Comparison of ENCODE assay signal across 28 cellular contexts in genomic region chr15:51576451-51576850, GRCh38. TPM values are rescaled to one million over a fixed set of nuclear protein-coding genes. Genes with fewer than 3 reads are reported as not detected.
A peak's percentile ranks its signal among the peaks of the same experiment; 100 is the strongest.
DNase-seq lines count a peak whose midpoint lies in the region; ATAC-seq and TF ChIP-seq lines count a peak whose summit lies in the region.
"Had no signal": no experiment of that assay in that cellular context is flagged by ENCODE, and none has a peak within 500 bp of the region (broad histone marks: within the 10 kb centered on the region; RNA-seq: fewer than 3 reads in every experiment).

No MANE protein-coding gene starts in this region.

- H3K27me3 ChIP-seq in left ventricle myocardium inferior (ENCODE audit: low read depth) = no peaks in the 10 kb centered on the region
- H3K27me3 ChIP-seq: cardiac muscle cell, heart right ventricle had no signal

- no peak overlapping the region for H3K4me3 Mint-ChIP-seq in activated naive CD8-positive, alpha-beta T cell treated with anti-CD3 and anti-CD28 coated beads, Interleukin-2, amount 50 U/mL, for 24 hours
- H3K4me3 Mint-ChIP-seq in T-helper 2 cell treated with Interferon-gamma antibody and Interleukin-4, amounts not matched to agents 5 μg/mL and 100 μg/mL, for 36 hours = no peak overlapping the region
- H3K4me3 Mint-ChIP-seq in WTC11 = no peak overlapping the region
- H3K4me3 Mint-ChIP-seq: activated T-helper 1 cell treated with anti-CD3 and anti-CD28 coated beads, Interleukin-12 subunit alpha, Interleukin-12 subunit beta, Interleukin-2, Interleukin-4 antibody, amounts not matched to agents 30 ng/mL and 10 ng/mL and 1 ng/mL, durations not matched to agents 14 hours and 24 hours and 36 hours; CD4-positive, alpha-beta memory T cell; effector memory CD8-positive, alpha-beta T cell; naive B cell had no signal

- peaks cover under 1% of the 10 kb centered on the region for H3K9me3 Mint-ChIP-seq in activated naive CD8-positive, alpha-beta T cell treated with anti-CD3 and anti-CD28 coated beads, Interleukin-2, amount 50 U/mL, for 24 hours
- no peaks in the 10 kb centered on the region for H3K9me3 Mint-ChIP-seq in T-helper 2 cell treated with Interferon-gamma antibody and Interleukin-4, amounts not matched to agents 5 μg/mL and 100 μg/mL, for 36 hours
- H3K9me3 Mint-ChIP-seq in WTC11 = peaks cover 11% of the 10 kb centered on the region
- H3K9me3 Mint-ChIP-seq: activated T-helper 1 cell treated with anti-CD3 and anti-CD28 coated beads, Interleukin-12 subunit alpha, Interleukin-12 subunit beta, Interleukin-2, Interleukin-4 antibody, amounts not matched to agents 30 ng/mL and 10 ng/mL and 1 ng/mL, durations not matched to agents 14 hours and 24 hours and 36 hours; effector memory CD8-positive, alpha-beta T cell had no signal

- H3K4me3 ChIP-seq in left ventricle myocardium inferior = no peak overlapping the region
- H3K4me3 ChIP-seq: cardiac muscle cell, coronary artery, heart right ventricle had no signal

- no peak overlapping the region for H3K27ac Mint-ChIP-seq in activated naive CD8-positive, alpha-beta T cell treated with anti-CD3 and anti-CD28 coated beads, Interleukin-2, amount 50 U/mL, for 24 hours
- no peak overlapping the region for H3K27ac Mint-ChIP-seq in T-helper 2 cell treated with Interferon-gamma antibody and Interleukin-4, amounts not matched to agents 5 μg/mL and 100 μg/mL, for 36 hours
- H3K27ac Mint-ChIP-seq in WTC11 = no peak overlapping the region
- H3K27ac Mint-ChIP-seq: activated T-helper 1 cell treated with anti-CD3 and anti-CD28 coated beads, Interleukin-12 subunit alpha, Interleukin-12 subunit beta, Interleukin-2, Interleukin-4 antibody, amounts not matched to agents 30 ng/mL and 10 ng/mL and 1 ng/mL, durations not matched to agents 14 hours and 24 hours and 36 hours; CD4-positive, alpha-beta memory T cell; effector memory CD8-positive, alpha-beta T cell; naive B cell had no signal

- POLR2A ChIA-PET in WTC11 (lab: Charles Lee) = no interaction called here

- intact Hi-C loops in left ventricle myocardium inferior (cut with micrococcal nuclease) = no loop called here
- intact Hi-C loops in Right ventricle myocardium inferior (cut with DNase I) = no loop called here
- intact Hi-C loops in sciatic nerve (cut with DNase I) = no loop called here

- H3K27ac ChIP-seq in left ventricle myocardium inferior (replicated peaks) = peak overlapping the region; percentile 28
- H3K27ac ChIP-seq: cardiac muscle cell had no signal

- CTCF ChIA-PET in WTC11 (lab: Charles Lee) = no interaction called here

- peaks cover 3% of the 10 kb centered on the region for H3K4me1 ChIP-seq in left ventricle myocardium inferior

- no peaks in the 10 kb centered on the region for H3K36me3 ChIP-seq in left ventricle myocardium inferior
- H3K36me3 ChIP-seq: cardiac muscle cell, heart right ventricle had no signal

- peaks cover 3% of the 10 kb centered on the region for H3K9me3 ChIP-seq in left ventricle myocardium inferior (replicated peaks)

- H3K4me1 Mint-ChIP-seq in activated naive CD8-positive, alpha-beta T cell treated with anti-CD3 and anti-CD28 coated beads, Interleukin-2, amount 50 U/mL, for 24 hours = no peaks in the 10 kb centered on the region
- no peaks in the 10 kb centered on the region for H3K4me1 Mint-ChIP-seq in T-helper 2 cell treated with Interferon-gamma antibody and Interleukin-4, amounts not matched to agents 5 μg/mL and 100 μg/mL, for 36 hours (ENCODE audit: low read depth)
- no peaks in the 10 kb centered on the region for H3K4me1 Mint-ChIP-seq in WTC11
- H3K4me1 Mint-ChIP-seq: CD4-positive, alpha-beta memory T cell; naive B cell had no signal

- H3K27me3 Mint-ChIP-seq in activated naive CD8-positive, alpha-beta T cell treated with anti-CD3 and anti-CD28 coated beads, Interleukin-2, amount 50 U/mL, for 24 hours = no peaks in the 10 kb centered on the region
- H3K27me3 Mint-ChIP-seq in T-helper 2 cell treated with Interferon-gamma antibody and Interleukin-4, amounts not matched to agents 5 μg/mL and 100 μg/mL, for 36 hours (ENCODE audit: low read depth) = no peaks in the 10 kb centered on the region
- peaks cover 5% of the 10 kb centered on the region; the same call in 1 of the 2 replicates for H3K27me3 Mint-ChIP-seq in WTC11 (ENCODE audit: low read depth)
- H3K27me3 Mint-ChIP-seq: CD4-positive, alpha-beta memory T cell had no signal

- no peaks in the 10 kb centered on the region for H3K36me3 Mint-ChIP-seq in activated naive CD8-positive, alpha-beta T cell treated with anti-CD3 and anti-CD28 coated beads, Interleukin-2, amount 50 U/mL, for 24 hours (ENCODE audit: low read depth)
- no peaks in the 10 kb centered on the region for H3K36me3 Mint-ChIP-seq in T-helper 2 cell treated with Interferon-gamma antibody and Interleukin-4, amounts not matched to agents 5 μg/mL and 100 μg/mL, for 36 hours (ENCODE audit: low read depth)
- no peaks in the 10 kb centered on the region for H3K36me3 Mint-ChIP-seq in WTC11
- H3K36me3 Mint-ChIP-seq: CD4-positive, alpha-beta memory T cell; naive B cell had no signal

- no peak for TF ChIP-seq CTCF in left ventricle myocardium inferior (IDR thresholded peaks at IDR 0.05; ENCODE audit: borderline replicate concordance)
- TF ChIP-seq CTCF in WTC11 (IDR thresholded peaks at IDR 0.05) = no peak

- DNase-seq in left ventricle myocardium inferior (no peak), Right ventricle myocardium inferior (ENCODE audit: missing footprints) (no peak), fibroblast of peridontal ligament (ENCODE audit: extremely low read depth) (peak; percentile 67), sciatic nerve (ENCODE audit: low spot score) (no peak), WTC11 (ENCODE audit: low spot score) (no peak), NCI-H1930 (lab: John Stamatoyannopoulos, UW) (no peak)
- DNase-seq in activated naive CD8-positive, alpha-beta T cell treated with anti-CD3 and anti-CD28 coated beads, Interleukin-2, amount 50 U/mL, for 24 hours = no peak
- no peak for DNase-seq in T-helper 2 cell treated with Interferon-gamma antibody and Interleukin-4, amounts not matched to agents 5 μg/mL and 100 μg/mL, for 36 hours (ENCODE audit: low spot score)
- DNase-seq: activated CD4-positive, alpha-beta T cell treated with anti-CD3 and anti-CD28 coated beads, Interleukin-2, amount 50 U/mL, for 48 hours; activated CD8-positive, alpha-beta memory T cell treated with anti-CD3 and anti-CD28 coated beads, Interleukin-2, amount 50 U/mL, for 4 hours; activated naive CD4-positive, alpha-beta T cell treated with anti-CD3 and anti-CD28 coated beads, Interleukin-2, amount 50 U/mL, for 16 hours; aorta; CD4-positive, alpha-beta memory T cell; DMS 273 treated with DMSO at 0.1 percent for 48 hours; effector memory CD8-positive, alpha-beta T cell; GOT3; heart right ventricle; left cardiac atrium; naive B cell; NCI-H1105; NCI-H2029 treated with DMSO at 0.1 percent for 48 hours; NCI-H345; T-helper 1 cell had no signal

- no peak for ATAC-seq in Right ventricle myocardium inferior
- ATAC-seq in sciatic nerve = peak; percentile 29
- no peak for ATAC-seq in activated naive CD8-positive, alpha-beta T cell treated with anti-CD3 and anti-CD28 coated beads, Interleukin-2, amount 50 U/mL, for 24 hours
- ATAC-seq in WTC11 = no peak
- ATAC-seq: activated CD4-positive, CD25-positive, alpha-beta regulatory T cell treated with anti-CD3 and anti-CD28 coated beads, Interleukin-2, amount 50 U/mL, for 24 hours; effector memory CD8-positive, alpha-beta T cell; HepG2 had no signal

TF ChIP-seq in WTC11, 78 proteins besides CTCF, POLR2A, EP300 and RAD21:
- TF ChIP-seq TP53 (CRISPR knock-in tag; IDR thresholded peaks at IDR 0.05) (no peak), ZNF317 (CRISPR knock-in tag; IDR thresholded peaks at IDR 0.05; ENCODE audit: borderline replicate concordance, low read depth) (no peak), ZNF121 (CRISPR knock-in tag; IDR thresholded peaks at IDR 0.05) (no peak), FOXJ3 (CRISPR knock-in tag; IDR thresholded peaks at IDR 0.05; ENCODE audit: borderline replicate concordance) (no peak), IRF2 (CRISPR knock-in tag; IDR thresholded peaks at IDR 0.05; ENCODE audit: borderline replicate concordance, low read depth) (no peak), RORB (CRISPR knock-in tag; IDR thresholded peaks at IDR 0.05) (no peak)

RNA-seq across cellular contexts. Expression of gene DMXL2, which starts 46.1 kb away (rescaled TPM):
- 7.4 TPM for total RNA-seq in left ventricle myocardium inferior
- total RNA-seq in Right ventricle myocardium inferior = 7.1 TPM
- total RNA-seq in sciatic nerve = 39.3 TPM
- total RNA-seq in WTC11 (2021) = 10.3 to 13.2 TPM (median 10.4 TPM) in 3 replicates
